In genomic region chr12:57816001-57816854, GRCh38 we compare ENCODE assay signal across 1 cellular context.
TF ChIP-seq lines count a peak whose summit lies in the region.

No MANE protein-coding gene starts in this region.

TF ChIP-seq in liver, 16 proteins besides CTCF, POLR2A, EP300 and RAD21:
- no peak for TF ChIP-seq SP1 (IDR thresholded peaks at IDR 0.05)
- TF ChIP-seq NR2F2 (IDR thresholded peaks at IDR 0.05), result peak; percentile 56
